ENCODE assay signal across 8 cellular contexts in genomic region chr7:140640060-140640611, GRCh38. TPM values are rescaled to one million over a fixed set of nuclear protein-coding genes. Genes with fewer than 3 reads are reported as not detected.
A peak's percentile ranks its signal among the peaks of the same experiment; 100 is the strongest.
DNase-seq lines count a peak whose midpoint lies in the region; ATAC-seq and TF ChIP-seq lines count a peak whose summit lies in the region.

No MANE protein-coding gene starts in this region.

- H3K27me3 ChIP-seq in BLaER1: peaks cover 27% of the 10 kb centered on the region

- no peaks in the 10 kb centered on the region for H3K36me3 ChIP-seq in BLaER1

- H3K9me3 ChIP-seq in BLaER1: no peaks in the 10 kb centered on the region

- peak overlapping the region; percentile 76 for H3K4me3 ChIP-seq in BLaER1
- peak overlapping the region; percentile 60 for H3K4me3 ChIP-seq in retinal pigment epithelial cell (ENCODE audit: low read length)

- peak; percentile 44 for ATAC-seq in activated naive CD8-positive, alpha-beta T cell treated with anti-CD3 and anti-CD28 coated beads, Interleukin-2, amount 10 ng/mL, durations not matched to agents 7 days and 5 days (ENCODE audit: low read depth)
- ATAC-seq in GM21390 (IDR thresholded peaks at IDR 0.05; ENCODE audit: unreplicated experiment) (no peak), GM21381 (IDR thresholded peaks at IDR 0.05; ENCODE audit: unreplicated experiment) (no peak)

- POLR2A ChIA-PET in HEK293T (lab: Yijun Ruan, JAX): interaction anchor here (1.5 kb wide), 1 partner anchor 122 kb away, joined by 5 read pairs; no protein-coding TSS in a partner anchor
- POLR2A ChIA-PET in activated naive CD8-positive, alpha-beta T cell treated with anti-CD3 and anti-CD28 coated beads, Interleukin-2, amount 10 ng/mL, durations not matched to agents 7 days and 5 days (lab: Charles Lee): no interaction called here

- peaks cover 7% of the 10 kb centered on the region; the same call in 1 of the 2 replicates for H4K20me1 ChIP-seq in BLaER1

- no peak overlapping the region for H3K27ac Mint-ChIP-seq in activated naive CD8-positive, alpha-beta T cell treated with anti-CD3 and anti-CD28 coated beads, Interleukin-2, amount 10 ng/mL, durations not matched to agents 7 days and 5 days

- no peaks in the 10 kb centered on the region for H3K9me3 Mint-ChIP-seq in activated naive CD8-positive, alpha-beta T cell treated with anti-CD3 and anti-CD28 coated beads, Interleukin-2, amount 10 ng/mL, durations not matched to agents 7 days and 5 days

- CTCF ChIA-PET in HEK293T (lab: Yijun Ruan, JAX): no interaction called here

- H3K4me1 Mint-ChIP-seq in activated naive CD8-positive, alpha-beta T cell treated with anti-CD3 and anti-CD28 coated beads, Interleukin-2, amount 10 ng/mL, durations not matched to agents 7 days and 5 days: peaks cover 14% of the 10 kb centered on the region

- H3K4me3 Mint-ChIP-seq in activated naive CD8-positive, alpha-beta T cell treated with anti-CD3 and anti-CD28 coated beads, Interleukin-2, amount 10 ng/mL, durations not matched to agents 7 days and 5 days: peak overlapping the region; percentile 79

- H3K27ac ChIP-seq in BLaER1: 0 out of 2 replicates have a peak overlapping the region, but pooled peaks have one; percentile 22

- peak; percentile 78 for DNase-seq in HEK293T (ENCODE audit: extremely low spot score)
- DNase-seq in activated naive CD8-positive, alpha-beta T cell treated with anti-CD3 and anti-CD28 coated beads, Interleukin-2, amount 10 ng/mL, durations not matched to agents 7 days and 5 days: peak; percentile 43
- peak; percentile 57 for DNase-seq in hepatic stellate cell (ENCODE audit: low spot score)
- no peak for DNase-seq in retinal pigment epithelial cell (ENCODE audit: low read depth)
- DNase-seq in GM19240 (ENCODE audit: insufficient read length, low spot score): no peak

- H3K9ac ChIP-seq in BLaER1: peak overlapping the region; percentile 66; the same call in 1 of the 2 replicates

- H3K36me3 Mint-ChIP-seq in activated naive CD8-positive, alpha-beta T cell treated with anti-CD3 and anti-CD28 coated beads, Interleukin-2, amount 10 ng/mL, durations not matched to agents 7 days and 5 days: no peaks in the 10 kb centered on the region

- no peak for TF ChIP-seq CTCF in retinal pigment epithelial cell (conservative IDR thresholded peaks at IDR 0.05; ENCODE audit: low read depth, low read length)

- peaks cover 63% of the 10 kb centered on the region for H3K27me3 Mint-ChIP-seq in activated naive CD8-positive, alpha-beta T cell treated with anti-CD3 and anti-CD28 coated beads, Interleukin-2, amount 10 ng/mL, durations not matched to agents 7 days and 5 days

- peak overlapping the region; percentile 94 for H3K4me2 ChIP-seq in BLaER1

- H3K4me1 ChIP-seq in BLaER1: peaks cover 40% of the 10 kb centered on the region

TF ChIP-seq in HEK293T, 16 proteins besides CTCF, POLR2A, EP300 and RAD21:
- TF ChIP-seq SUZ12 (IDR thresholded peaks at IDR 0.05) (no peak), L3MBTL2 (conservative IDR thresholded peaks at IDR 0.05) (peak; percentile 58; the same call in 1 of the 2 replicates)

RNA-seq across cellular contexts. Expression of gene DENND2A, which starts 0.5 kb away (rescaled TPM):
- total RNA-seq in activated naive CD8-positive, alpha-beta T cell treated with anti-CD3 and anti-CD28 coated beads, Interleukin-2, amount 10 ng/mL, durations not matched to agents 7 days and 5 days: not detected

RNA-seq across cellular contexts. Expression of gene ADCK2, which starts 32.6 kb away (rescaled TPM):
- total RNA-seq in activated naive CD8-positive, alpha-beta T cell treated with anti-CD3 and anti-CD28 coated beads, Interleukin-2, amount 10 ng/mL, durations not matched to agents 7 days and 5 days: 10 to 100 TPM; 23.5 to 24.5 TPM

RNA-seq across cellular contexts. Expression of gene NDUFB2, which starts 56.4 kb away (rescaled TPM):
- 100 to 1,000 TPM; 138 to 157 TPM for total RNA-seq in activated naive CD8-positive, alpha-beta T cell treated with anti-CD3 and anti-CD28 coated beads, Interleukin-2, amount 10 ng/mL, durations not matched to agents 7 days and 5 days

Comparison
In these comparisons a context has a peak if more than half of its experiments do, and no peak if none do; other contexts are left out.
1. DNase-seq: peak in HEK293T (single experiment), activated naive CD8-positive, alpha-beta T cell treated with anti-CD3 and anti-CD28 coated beads, Interleukin-2, amount 10 ng/mL, durations not matched to agents 7 days and 5 days (single experiment) and hepatic stellate cell (single experiment); none in retinal pigment epithelial cell (single experiment) and GM19240 (single experiment).